ENCODE assay signal across 8 cellular contexts in the genomic region with DNA sequence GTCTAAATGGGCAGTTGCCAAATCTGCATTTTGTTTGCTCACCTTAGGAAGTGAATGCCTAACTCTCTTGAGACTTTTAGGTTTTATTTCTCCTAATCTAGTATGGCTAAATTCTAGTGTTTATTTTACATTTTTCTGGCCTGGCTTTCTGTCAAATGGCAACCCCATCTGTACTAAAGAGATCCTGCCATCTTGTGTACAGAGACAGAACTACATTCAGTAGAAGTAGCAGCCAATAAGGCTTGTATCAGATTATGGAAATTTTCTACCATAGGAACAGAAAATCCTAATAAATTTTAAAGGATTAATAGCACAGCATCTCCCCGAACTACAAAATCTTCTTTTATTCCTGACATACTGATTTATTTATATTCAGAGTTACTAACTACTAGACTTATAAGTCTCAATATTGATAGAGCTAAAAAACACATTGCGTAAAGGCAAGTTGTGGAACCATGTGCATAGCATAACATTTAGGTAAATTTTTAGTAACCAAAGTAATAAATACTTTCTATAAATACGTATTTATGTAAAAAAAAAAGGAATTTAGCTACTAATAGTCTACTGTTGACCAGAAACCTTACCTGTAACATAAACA. TPM values are rescaled to one million over a fixed set of nuclear protein-coding genes. Genes with fewer than 3 reads are reported as not detected.
DNase-seq lines count a peak whose midpoint lies in the region; ATAC-seq and TF ChIP-seq lines count a peak whose summit lies in the region.

No MANE protein-coding gene starts in this region.

- H3K23ac ChIP-seq in mesenchymal stem cell (ENCODE audit: low read length in 2 of 2) = no peak overlapping the region

- no peak overlapping the region for H3K4me3 ChIP-seq in colonic mucosa
- H3K4me3 ChIP-seq in mesenchymal stem cell (ENCODE audit: insufficient read depth in 1 of 2, low read depth in 1 of 2, low read length in 2 of 2) = no peak overlapping the region

- H3K14ac ChIP-seq in mesenchymal stem cell (ENCODE audit: low read length in 2 of 2) = no peak overlapping the region

- no peak overlapping the region for H4K91ac ChIP-seq in mesenchymal stem cell (ENCODE audit: low read length)

- no peak overlapping the region for H3K4ac ChIP-seq in mesenchymal stem cell (ENCODE audit: low read depth in 1 of 2, low read length in 2 of 2)

- no peak overlapping the region for H2BK15ac ChIP-seq in mesenchymal stem cell (ENCODE audit: low read depth, poor library complexity, severe bottlenecking)

- no CpG with 5 or more reads among the region's 3 CpGs for WGBS in mesenchymal stem cell

- no peak overlapping the region for H2BK12ac ChIP-seq in mesenchymal stem cell (ENCODE audit: low read length in 2 of 2)

- ATAC-seq in GM19372 (IDR thresholded peaks at IDR 0.05; ENCODE audit: low read depth, unreplicated experiment) (peak; percentile 54), HG03280 (IDR thresholded peaks at IDR 0.05; ENCODE audit: unreplicated experiment) (peak; percentile 70)

- H2AK5ac ChIP-seq in mesenchymal stem cell (ENCODE audit: low read length, severe bottlenecking) = no peak overlapping the region

- H2AFZ ChIP-seq in mesenchymal stem cell (ENCODE audit: low read depth, low read length) = no peak overlapping the region

- no peak overlapping the region for H2BK120ac ChIP-seq in mesenchymal stem cell (ENCODE audit: low read depth, low read length)

- H3K9ac ChIP-seq in colonic mucosa (ENCODE audit: low read depth in 2 of 2, low read length in 2 of 2) (no peak overlapping the region), mesenchymal stem cell (ENCODE audit: low read length) (no peak overlapping the region)

- no peak overlapping the region for H4K8ac ChIP-seq in mesenchymal stem cell (ENCODE audit: low read length)

- no peak overlapping the region for H3K4me2 ChIP-seq in mesenchymal stem cell (ENCODE audit: low read length, poor library complexity, severe bottlenecking)

- peak; percentile 19 for DNase-seq in Caki2 (ENCODE audit: low read depth)
- peak; percentile 66 for DNase-seq in NCI-H82 (lab: John Stamatoyannopoulos, UW)
- DNase-seq in colonic mucosa = no peak
- DNase-seq in mesenchymal stem cell = peak; percentile 65
- DNase-seq in stimulated activated CD4-positive, alpha-beta T cell treated with anti-CD3 and anti-CD28 coated beads, Interleukin-2, amount 100 ng/mL, for 24 hours = no peak
- DNase-seq in stimulated activated CD4-positive, alpha-beta T cell treated with anti-CD3 and anti-CD28 coated beads, Interleukin-1b, Interleukin-23, amount 100 ng/mL, for 48 hours = no peak

- peak; percentile 70 for TF ChIP-seq CTCF in colonic mucosa (IDR thresholded peaks at IDR 0.05)

- in situ Hi-C loops in Caki2 (cut with HindIII; ENCODE audit: low pct_unique_long_range_greater_than_20kb, low sequenced_read_pairs) = no loop called here

- H3K9me3 ChIP-seq in colonic mucosa (no peaks in the 10 kb centered on the region), mesenchymal stem cell (ENCODE audit: control insufficient read depth, low read length) (no peaks in the 10 kb centered on the region)

- H3K27me3 ChIP-seq in colonic mucosa (no peaks in the 10 kb centered on the region), mesenchymal stem cell (ENCODE audit: control insufficient read depth in 1 of 2, insufficient read depth in 1 of 2, low read length in 2 of 2) (no peaks in the 10 kb centered on the region)

- no peaks in the 10 kb centered on the region for H3K79me1 ChIP-seq in mesenchymal stem cell (replicated peaks; ENCODE audit: low read length, poor library complexity, severe bottlenecking)

- H3K18ac ChIP-seq in mesenchymal stem cell (ENCODE audit: low read depth in 1 of 2, low read length in 2 of 2) = no peak overlapping the region

- H3K27ac ChIP-seq in colonic mucosa (no peak overlapping the region), mesenchymal stem cell (ENCODE audit: low read length, poor library complexity, severe bottlenecking) (no peak overlapping the region)

- no peak overlapping the region for H2BK5ac ChIP-seq in mesenchymal stem cell (ENCODE audit: low read depth, low read length, poor library complexity, severe bottlenecking)

- H3K36me3 ChIP-seq in colonic mucosa (no peaks in the 10 kb centered on the region), mesenchymal stem cell (ENCODE audit: control insufficient read depth in 1 of 2, insufficient read depth in 2 of 2, low read depth in 1 of 2, low read length in 2 of 2) (no peaks in the 10 kb centered on the region)

- H3K4me1 ChIP-seq in colonic mucosa (no peaks in the 10 kb centered on the region), mesenchymal stem cell (ENCODE audit: control insufficient read depth, insufficient read depth, low read depth, low read length) (no peaks in the 10 kb centered on the region)

- intact Hi-C loops in colonic mucosa (cut with DNase I) = loop anchor here (2.0 to 5.0 kb wide), 2 partner anchors 63 to 264 kb away; no protein-coding TSS in a partner anchor

RNA-seq across cellular contexts. Expression of gene TMEM144, which starts 45.5 kb away (rescaled TPM):
- total RNA-seq in Caki2 (2014; rRNA removed; shearing (Covaris generic); ENCODE audit: low replicate concordance) = 17.0 and 25.4 TPM in 2 replicates
- total RNA-seq in colonic mucosa = 10 to 100 TPM; 18.3 to 28.6 TPM
- polyA plus RNA-seq in mesenchymal stem cell (2013, experiment 1 of 2) = 1.7 TPM
- 2.0 TPM for polyA plus RNA-seq in mesenchymal stem cell (2013, experiment 2 of 2)

Comparison
In these comparisons a context has a peak if more than half of its experiments do, and no peak if none do; other contexts are left out.
1. DNase-seq: peak in Caki2 (single experiment), NCI-H82 (single experiment) and mesenchymal stem cell (single experiment); none in colonic mucosa (single experiment), stimulated activated CD4-positive, alpha-beta T cell treated with anti-CD3 and anti-CD28 coated beads, Interleukin-2, amount 100 ng/mL, for 24 hours (0 of 2) and stimulated activated CD4-positive, alpha-beta T cell treated with anti-CD3 and anti-CD28 coated beads, Interleukin-1b, Interleukin-23, amount 100 ng/mL, for 48 hours (single experiment).